ENCODE assay signal across 9 cellular contexts in the genomic region with DNA sequence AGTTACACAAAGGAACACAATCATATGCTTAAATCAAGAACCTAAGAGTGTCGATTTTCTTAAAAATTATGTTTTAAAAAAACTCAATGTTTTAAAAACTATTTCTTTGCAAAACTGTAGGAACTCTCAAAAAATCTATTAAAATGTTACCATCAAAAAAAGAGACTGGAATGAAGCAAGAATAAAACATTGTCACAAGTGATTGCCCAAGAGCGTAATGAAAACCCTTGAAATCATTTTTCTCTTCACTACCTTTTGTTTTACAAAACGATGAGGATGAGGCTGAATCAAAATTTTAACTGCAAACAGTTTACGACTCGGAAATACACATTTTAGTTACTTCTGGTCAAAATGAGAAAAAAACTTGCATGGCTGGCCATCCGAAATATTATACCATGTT. TPM values are rescaled to one million over a fixed set of nuclear protein-coding genes. Genes with fewer than 3 reads are reported as not detected.
DNase-seq lines count a peak whose midpoint lies in the region; ATAC-seq and TF ChIP-seq lines count a peak whose summit lies in the region.
"Had no signal": no experiment of that assay in that cellular context is flagged by ENCODE, and none has a peak within 500 bp of the region (broad histone marks: within the 10 kb centered on the region; RNA-seq: fewer than 3 reads in every experiment).

No MANE protein-coding gene starts in this region.

- peaks cover 27 to 42% (median 31%) of the 10 kb centered on the region in 3 donors for H3K4me1 Mint-ChIP-seq in IgD-negative memory B cell

- peak overlapping the region; percentile 98 for H3K27ac ChIP-seq in A673 (ENCODE audit: low read depth, low read length, poor library complexity, severe bottlenecking)
- peak overlapping the region; percentile 100 for H3K27ac ChIP-seq in muscle layer of duodenum (ENCODE audit: low read length)

- intact Hi-C loops in A673 (cut with micrococcal nuclease; ENCODE audit: unreplicated experiment): no loop called here

- TF ChIP-seq CTCF in A673 (conservative IDR thresholded peaks at IDR 0.05; ENCODE audit: low read depth, low read length) (no peak), choroid plexus epithelial cell (conservative IDR thresholded peaks at IDR 0.05; ENCODE audit: low read depth, low read length) (no peak)

- POLR2A ChIA-PET in A673 (lab: Charles Lee; ENCODE audit: low non-redundant PET): no interaction called here

- no TSS peak for BruUV-seq in A673 (replicated peaks; lab: Mats Ljungman, UMichigan)

- no peaks in the 10 kb centered on the region for H3K9me3 ChIP-seq in A673 (ENCODE audit: low read depth, low read length, poor library complexity, severe bottlenecking)
- no peaks in the 10 kb centered on the region for H3K9me3 ChIP-seq in muscle layer of duodenum (ENCODE audit: control insufficient read depth in 1 of 2, low read length in 2 of 2)

- H3K36me3 Mint-ChIP-seq in IgD-negative memory B cell: peaks cover 7% of the 10 kb centered on the region

- no peaks in the 10 kb centered on the region for H3K27me3 Mint-ChIP-seq in IgD-negative memory B cell

- H3K4me3 ChIP-seq in A673 (ENCODE audit: low read depth, low read length, poor library complexity, severe bottlenecking) (peak overlapping the region; percentile 90), choroid plexus epithelial cell (ENCODE audit: low read depth, low read length) (peak overlapping the region; percentile 89), muscle layer of duodenum (ENCODE audit: low read depth in 1 of 2, low read length in 2 of 2) (peak overlapping the region; percentile 93 to 94)

- H3K4me1 ChIP-seq in A673 (ENCODE audit: insufficient read depth, low read length, poor library complexity, severe bottlenecking) (peaks cover 9% of the 10 kb centered on the region), muscle layer of duodenum (ENCODE audit: control insufficient read depth in 1 of 2, insufficient read depth in 2 of 2, low read length in 2 of 2) (peaks cover 12 to 20% of the 10 kb centered on the region in 2 donors)

- no peaks in the 10 kb centered on the region for H3K27me3 ChIP-seq in A673 (replicated peaks; ENCODE audit: insufficient read depth, low read depth, low read length, poor library complexity)
- H3K27me3 ChIP-seq in muscle layer of duodenum (ENCODE audit: low read depth, low read length): no peaks in the 10 kb centered on the region

- peaks cover 13% of the 10 kb centered on the region for H3K36me3 ChIP-seq in A673 (ENCODE audit: insufficient read depth, low read length, poor library complexity, severe bottlenecking)
- peaks cover 0 to 6% of the 10 kb centered on the region in 2 donors for H3K36me3 ChIP-seq in muscle layer of duodenum (ENCODE audit: control insufficient read depth in 1 of 2, insufficient read depth in 2 of 2, low read length in 2 of 2)

- ATAC-seq in GM18519 (IDR thresholded peaks at IDR 0.05; ENCODE audit: low FRiP score, unreplicated experiment): no peak

- peaks cover 0 to 3% (median 0%) of the 10 kb centered on the region in 3 donors for H3K9me3 Mint-ChIP-seq in IgD-negative memory B cell

- DNase-seq in A673 (ENCODE audit: low spot score) (no peak), choroid plexus epithelial cell (ENCODE audit: low read depth) (no peak), cortex of kidney (lab: John Stamatoyannopoulos, UW) (no peak), AML-193 (lab: John Stamatoyannopoulos, UW) (no peak)
- DNase-seq in stimulated activated CD4-positive, alpha-beta T cell treated with anti-CD3 and anti-CD28 coated beads, Interleukin-15, amount 100 ng/mL, for 24 hours: no peak
- DNase-seq: NCI-H1436 treated with DMSO at 0.1 percent for 48 hours had no signal

- CTCF ChIA-PET in A673 (lab: Charles Lee): interaction anchor here (1.1 kb wide), 1 partner anchor 89 kb away, joined by 4 read pairs; no protein-coding TSS in a partner anchor

- H3K27ac Mint-ChIP-seq in IgD-negative memory B cell: peak overlapping the region; percentile 100

- H3K4me3 Mint-ChIP-seq in IgD-negative memory B cell: peak overlapping the region; percentile 94 to 100 (median 100)

RNA-seq across cellular contexts. Expression of a gene that starts 0.9 kb away (rescaled TPM):
- total RNA-seq in A673 (2021): 151 and 161 TPM in 2 replicates
- polyA plus RNA-seq in IgD-negative memory B cell: 85.1 TPM

RNA-seq across cellular contexts. Expression of a gene that starts 1.8 kb away (rescaled TPM):
- total RNA-seq in A673 (2021): 44.4 and 44.9 TPM in 2 replicates
- 3.8 TPM for polyA plus RNA-seq in IgD-negative memory B cell

RNA-seq across cellular contexts. Expression of a gene that starts 53.0 kb away (rescaled TPM):
- total RNA-seq in A673 (2021): 15.2 and 16.9 TPM in 2 replicates
- polyA plus RNA-seq in IgD-negative memory B cell: 1.5 TPM
